In genomic region chr7:130486963-130487324, GRCh38 we compare ENCODE assay signal across 9 cellular contexts. TPM values are rescaled to one million over a fixed set of nuclear protein-coding genes. Genes with fewer than 3 reads are reported as not detected.
A peak's percentile ranks its signal among the peaks of the same experiment; 100 is the strongest.
DNase-seq lines count a peak whose midpoint lies in the region; ATAC-seq, FAIRE-seq and TF ChIP-seq lines count a peak whose summit lies in the region.
"Had no signal": no experiment of that assay in that cellular context is flagged by ENCODE, and none has a peak within 500 bp of the region (broad histone marks: within the 10 kb centered on the region; RNA-seq: fewer than 3 reads in every experiment).

No MANE protein-coding gene starts in this region.

- FAIRE-seq in keratinocyte (lab: Jason Lieb, UNC): no peak

- no peaks in the 10 kb centered on the region for H4K20me1 ChIP-seq in keratinocyte (ENCODE audit: control insufficient read depth, extremely low read depth, insufficient read depth, low read length)

- H3K4me2 ChIP-seq in keratinocyte (ENCODE audit: control insufficient read depth, extremely low read depth, insufficient read depth, low read depth, low read length): peak overlapping the region; percentile 81

- H3K36me3 Mint-ChIP-seq in activated CD8-positive, alpha-beta memory T cell treated with anti-CD3 and anti-CD28 coated beads, Interleukin-2, amount 10 ng/mL, durations not matched to agents 7 days and 5 days: peaks cover 2% of the 10 kb centered on the region
- H3K36me3 Mint-ChIP-seq in activated naive CD8-positive, alpha-beta T cell: peaks cover 3% of the 10 kb centered on the region

- H3K9ac ChIP-seq in keratinocyte (ENCODE audit: control insufficient read depth, extremely low read depth, insufficient read depth, low read length): no peak overlapping the region

- H3K27ac ChIP-seq in keratinocyte (ENCODE audit: control insufficient read depth, insufficient read depth, low read length) (no peak overlapping the region), testis (no peak overlapping the region)

- no peak overlapping the region for H2AFZ ChIP-seq in keratinocyte (ENCODE audit: control insufficient read depth, low read length)

- no peak for TF ChIP-seq CTCF in keratinocyte (optimal IDR thresholded peaks at IDR 0.05 in 1 of 3, IDR thresholded peaks at IDR 0.05 in 1 of 3, conservative IDR thresholded peaks at IDR 0.05 in 1 of 3; ENCODE audit: extremely low read depth in 1 of 3, insufficient read depth in 2 of 3, low read length in 3 of 3)
- no peak for TF ChIP-seq CTCF in testis (IDR thresholded peaks at IDR 0.05)

- 39 to 54% methylated on average over 4 of the region's 4 CpGs for WGBS in testis, 2 donors

- TF ChIP-seq POLR2A in testis (IDR thresholded peaks at IDR 0.05): no peak

- H3K4me3 ChIP-seq in keratinocyte (ENCODE audit: control insufficient read depth in 2 of 3, extremely low read depth in 1 of 3, insufficient read depth in 2 of 3, low read depth in 1 of 3, low read length in 3 of 3): peak overlapping the region in 1 of 3 experiments; percentile 52
- H3K4me3 ChIP-seq in testis: peak overlapping the region; percentile 47 to 69

- no peaks in the 10 kb centered on the region for H3K9me3 Mint-ChIP-seq in activated CD8-positive, alpha-beta memory T cell treated with anti-CD3 and anti-CD28 coated beads, Interleukin-2, amount 10 ng/mL, durations not matched to agents 7 days and 5 days (ENCODE audit: low read depth)
- no peaks in the 10 kb centered on the region for H3K9me3 Mint-ChIP-seq in activated naive CD8-positive, alpha-beta T cell (ENCODE audit: low read depth)

- peak overlapping the region; percentile 66 for H3K4me3 Mint-ChIP-seq in activated CD8-positive, alpha-beta memory T cell treated with anti-CD3 and anti-CD28 coated beads, Interleukin-2, amount 10 ng/mL, durations not matched to agents 7 days and 5 days
- H3K4me3 Mint-ChIP-seq in activated naive CD8-positive, alpha-beta T cell: peak overlapping the region; percentile 88

- DNase-seq in activated CD8-positive, alpha-beta memory T cell treated with anti-CD3 and anti-CD28 coated beads, Interleukin-2, amount 10 ng/mL, durations not matched to agents 7 days and 5 days: no peak
- no peak for DNase-seq in activated CD8-positive, alpha-beta memory T cell treated with anti-CD3 and anti-CD28 coated beads for 24 hours
- DNase-seq in keratinocyte (ENCODE audit: low read depth, low spot score): no peak
- DNase-seq in testis: no peak
- DNase-seq in cerebellar nuclear complex (lab: John Stamatoyannopoulos, UW): no peak
- no peak for DNase-seq in activated CD4-positive, alpha-beta T cell treated with anti-CD3 and anti-CD28 coated beads, Interleukin-2, amount 50 U/mL, for 1 hour
- DNase-seq: activated CD4-positive, alpha-beta T cell treated with anti-CD3 and anti-CD28 coated beads for 48 hours had no signal

- no peaks in the 10 kb centered on the region for H3K9me3 ChIP-seq in keratinocyte (ENCODE audit: control insufficient read depth, low read depth, low read length)
- H3K9me3 ChIP-seq in testis: no peaks in the 10 kb centered on the region

- intact Hi-C loops in testis (cut with DNase I; ENCODE audit: low total_unique reads): no loop called here

- H3K4me1 ChIP-seq in keratinocyte (ENCODE audit: control insufficient read depth, extremely low read depth, insufficient read depth, low read length): peaks cover 19% of the 10 kb centered on the region
- peaks cover 17% of the 10 kb centered on the region for H3K4me1 ChIP-seq in testis

- no peak for ATAC-seq in activated CD8-positive, alpha-beta memory T cell treated with anti-CD3 and anti-CD28 coated beads, Interleukin-2, amount 10 ng/mL, durations not matched to agents 7 days and 5 days
- no peak for ATAC-seq in HG03280 (IDR thresholded peaks at IDR 0.05; ENCODE audit: unreplicated experiment)

- H3K9me1 ChIP-seq in keratinocyte (ENCODE audit: control insufficient read depth, extremely low read depth, insufficient read depth, low read length): no peaks in the 10 kb centered on the region

- no peak overlapping the region for H3K27ac Mint-ChIP-seq in activated CD8-positive, alpha-beta memory T cell treated with anti-CD3 and anti-CD28 coated beads, Interleukin-2, amount 10 ng/mL, durations not matched to agents 7 days and 5 days
- H3K27ac Mint-ChIP-seq in activated naive CD8-positive, alpha-beta T cell: peak overlapping the region; percentile 85

- H3K79me2 ChIP-seq in keratinocyte (ENCODE audit: control insufficient read depth, insufficient read depth, low read length): no peaks in the 10 kb centered on the region

- CTCF ChIA-PET in activated CD8-positive, alpha-beta memory T cell treated with anti-CD3 and anti-CD28 coated beads, Interleukin-2, amount 10 ng/mL, durations not matched to agents 7 days and 5 days (lab: Charles Lee): interaction anchor here (0.6 to 1.2 kb wide), 9 partner anchors 9 to 415 kb away, joined by 3 to 4 read pairs (median 3); partner anchors contain the start of gene COPG2

- H3K27me3 ChIP-seq in keratinocyte (ENCODE audit: control insufficient read depth, extremely low read depth, insufficient read depth, low read length) (peaks cover 27% of the 10 kb centered on the region), testis (no peaks in the 10 kb centered on the region)

- dilution Hi-C loops in keratinocyte (cut with MboI; ENCODE audit: extremely low pct_ligation_motif_present, low sequenced_read_pairs): no loop called here

- peaks cover 29% of the 10 kb centered on the region for H3K4me1 Mint-ChIP-seq in activated CD8-positive, alpha-beta memory T cell treated with anti-CD3 and anti-CD28 coated beads, Interleukin-2, amount 10 ng/mL, durations not matched to agents 7 days and 5 days
- H3K4me1 Mint-ChIP-seq in activated naive CD8-positive, alpha-beta T cell (ENCODE audit: low read depth): peaks cover 28% of the 10 kb centered on the region

- H3K36me3 ChIP-seq in keratinocyte (ENCODE audit: control insufficient read depth in 2 of 2, extremely low read depth in 1 of 2, insufficient read depth in 2 of 2, low read length in 2 of 2) (no peaks in the 10 kb centered on the region), testis (ENCODE audit: low read depth, missing control alignments) (no peaks in the 10 kb centered on the region)

- peaks cover 73% of the 10 kb centered on the region for H3K27me3 Mint-ChIP-seq in activated CD8-positive, alpha-beta memory T cell treated with anti-CD3 and anti-CD28 coated beads, Interleukin-2, amount 10 ng/mL, durations not matched to agents 7 days and 5 days
- peaks cover 3% of the 10 kb centered on the region for H3K27me3 Mint-ChIP-seq in activated naive CD8-positive, alpha-beta T cell

RNA-seq across cellular contexts. Expression of gene MEST, which starts 4.9 kb away (rescaled TPM):
- total RNA-seq in activated CD8-positive, alpha-beta memory T cell treated with anti-CD3 and anti-CD28 coated beads, Interleukin-2, amount 10 ng/mL, durations not matched to agents 7 days and 5 days: 1 to 10 TPM; 2.5 to 3.2 TPM
- polyA plus RNA-seq in keratinocyte (3.7 to 5.8 TPM (median 3.8 TPM) in 3 replicates), testis (ENCODE audit: insufficient read depth, low read depth, low replicate concordance) (65.2 TPM)
- 0.54 TPM for polyA plus RNA-seq in keratinocyte (2011; ENCODE audit: low read depth)
- polyA plus RNA-seq in keratinocyte (2011; cell fraction: cytosol; rRNA removed): 4.4 and 5.1 TPM in 2 replicates
- polyA plus RNA-seq in keratinocyte (2011; cell fraction: nucleus; rRNA removed): 2.8 and 7.7 TPM in 2 replicates
- 1.3 and 2.9 TPM in 2 replicates for polyA plus RNA-seq in keratinocyte (2012; ENCODE audit: low replicate concordance)
- 5.8 to 8.4 TPM (median 6.8 TPM) in 3 replicates for polyA minus RNA-seq in keratinocyte
- polyA minus RNA-seq in keratinocyte (2011; cell fraction: cytosol; rRNA and poly(A)+ RNA removed): 7.5 TPM
- 3.0 and 3.3 TPM in 2 replicates for polyA minus RNA-seq in keratinocyte (2011; cell fraction: nucleus; rRNA and poly(A)+ RNA removed)
- total RNA-seq in testis: 10 to 100 TPM; 32.5 to 36.5 TPM

RNA-seq across cellular contexts. Expression of gene CEP41, which starts 46.1 kb away (rescaled TPM):
- total RNA-seq in activated CD8-positive, alpha-beta memory T cell treated with anti-CD3 and anti-CD28 coated beads, Interleukin-2, amount 10 ng/mL, durations not matched to agents 7 days and 5 days: 10 to 100 TPM; 22.0 to 23.3 TPM
- polyA plus RNA-seq in keratinocyte: 10.1 to 21.5 TPM (median 13.4 TPM) in 3 replicates
- 2.1 TPM for polyA plus RNA-seq in keratinocyte (2011; ENCODE audit: low read depth)
- polyA plus RNA-seq in keratinocyte (2011; cell fraction: cytosol; rRNA removed): 6.8 and 8.6 TPM in 2 replicates
- 16.0 and 17.1 TPM in 2 replicates for polyA plus RNA-seq in keratinocyte (2011; cell fraction: nucleus; rRNA removed)
- 4.4 and 9.6 TPM in 2 replicates for polyA plus RNA-seq in keratinocyte (2012; ENCODE audit: low replicate concordance)
- polyA minus RNA-seq in keratinocyte: 4.9 to 8.7 TPM (median 8.7 TPM) in 3 replicates
- polyA minus RNA-seq in keratinocyte (2011; cell fraction: cytosol; rRNA and poly(A)+ RNA removed): 8.6 TPM
- 6.3 and 15.1 TPM in 2 replicates for polyA minus RNA-seq in keratinocyte (2011; cell fraction: nucleus; rRNA and poly(A)+ RNA removed)
- 10 to 100 TPM; 59.0 to 91.6 TPM for total RNA-seq in testis
- 209 TPM for polyA plus RNA-seq in testis (ENCODE audit: insufficient read depth, low read depth, low replicate concordance)

Comparison
In these comparisons a context has a peak if more than half of its experiments do, and no peak if none do; other contexts are left out.
1. RNA of gene MEST, which starts 4.9 kb away (total RNA-seq): 32.5 to 36.5 TPM in testis; 2.5 to 3.2 TPM in activated CD8-positive, alpha-beta memory T cell treated with anti-CD3 and anti-CD28 coated beads, Interleukin-2, amount 10 ng/mL, durations not matched to agents 7 days and 5 days; every median in the first group is over 4 times any median in the second.